ENCODE assay signal across 25 cellular contexts in the genomic region with DNA sequence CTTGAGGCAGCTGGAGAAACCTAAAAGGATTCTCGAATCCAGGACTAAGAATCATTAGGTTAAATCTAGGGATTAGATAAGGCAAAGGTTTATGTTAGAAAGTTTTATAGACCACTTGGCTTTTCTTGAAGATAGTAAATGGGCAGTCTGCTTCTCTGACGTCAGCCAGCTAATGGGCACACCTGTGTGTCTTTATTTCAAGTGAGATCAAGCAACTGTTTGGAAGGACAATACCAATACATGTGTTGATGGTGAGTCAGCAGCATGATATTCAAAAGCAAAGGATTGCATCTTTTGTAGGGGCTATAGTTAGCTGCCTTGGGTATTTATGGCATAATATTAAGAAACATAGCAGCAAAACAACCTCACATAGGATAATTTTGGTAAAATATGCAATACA. TPM values are rescaled to one million over a fixed set of nuclear protein-coding genes. Genes with fewer than 3 reads are reported as not detected.
DNase-seq lines count a peak whose midpoint lies in the region; FAIRE-seq and TF ChIP-seq lines count a peak whose summit lies in the region.
"Had no signal": no experiment of that assay in that cellular context is flagged by ENCODE, and none has a peak within 500 bp of the region (broad histone marks: within the 10 kb centered on the region; RNA-seq: fewer than 3 reads in every experiment).

No MANE protein-coding gene starts in this region.

- TF ChIP-seq CTCF in H1 (IDR thresholded peaks at IDR 0.05; ENCODE audit: control extremely low read depth in 1 of 3, insufficient read depth in 1 of 3, low read depth in 1 of 3, low read length in 3 of 3) (no peak), neural progenitor cell (IDR thresholded peaks at IDR 0.05) (no peak)

- no peak overlapping the region for H4K5ac ChIP-seq in H1 (ENCODE audit: insufficient read length, low read depth, low read length)

- no peaks in the 10 kb centered on the region for H3K36me3 ChIP-seq in H1 (ENCODE audit: control insufficient read depth in 2 of 4, insufficient read depth in 4 of 4, low read length in 3 of 4)
- H3K36me3 ChIP-seq in neural progenitor cell, result no peaks in the 10 kb centered on the region

- H4K20me1 ChIP-seq in H1 (replicated peaks in 1 of 2; ENCODE audit: control insufficient read depth in 1 of 2, insufficient read depth in 2 of 2, low read length in 2 of 2), result no peaks in the 10 kb centered on the region
- H4K20me1 ChIP-seq in neural progenitor cell (ENCODE audit: low read depth), result no peaks in the 10 kb centered on the region

- H3K9ac ChIP-seq in H1 (replicated peaks in 1 of 4; ENCODE audit: extremely low read depth in 1 of 4, low read depth in 3 of 4, low read length in 3 of 4) (no peak overlapping the region), neural progenitor cell (no peak overlapping the region)

- H2AFZ ChIP-seq in H1 (ENCODE audit: low read length) (peak overlapping the region; percentile 62; the same call in 1 of the 2 replicates), neural progenitor cell (replicated peaks) (peak overlapping the region; percentile 53)

- H2BK120ac ChIP-seq in H1 (replicated peaks; ENCODE audit: low read depth, low read length), result no peak overlapping the region

- H3F3A ChIP-seq in neural progenitor cell (ENCODE audit: low read depth), result no peaks in the 10 kb centered on the region

- TF ChIP-seq EP300 in H1 (IDR thresholded peaks at IDR 0.05; ENCODE audit: borderline replicate concordance in 1 of 2, low read depth in 2 of 2, low read length in 2 of 2), result no peak

- H2BK5ac ChIP-seq in H1 (ENCODE audit: low read depth, low read length), result no peak overlapping the region

- H3K79me1 ChIP-seq in H1 (ENCODE audit: low read depth, low read length), result no peaks in the 10 kb centered on the region

- CTCF ChIA-PET in H1 (lab: Charles Lee; ENCODE audit: partially characterized antibody), result no interaction called here

- no peak overlapping the region for H3K27ac Mint-ChIP-seq in neural progenitor cell
- H3K27ac Mint-ChIP-seq: CD8-positive, alpha-beta memory T cell; HFFc6 had no signal

- no peak overlapping the region for H3K4ac ChIP-seq in H1 (replicated peaks; ENCODE audit: insufficient read length, low read depth, low read length)

- no peak overlapping the region for H2BK20ac ChIP-seq in H1 (ENCODE audit: low read length)

- no peak overlapping the region for H2BK12ac ChIP-seq in H1 (ENCODE audit: low read depth, low read length)

- no peak overlapping the region for H3K4me2 ChIP-seq in H1 (ENCODE audit: insufficient read depth in 1 of 2, low read depth in 2 of 2, low read length in 2 of 2)
- H3K4me2 ChIP-seq in neural progenitor cell, result no peak overlapping the region

- WGBS in H1 (ENCODE audit: extremely low coverage in 1 of 2, insufficient coverage in 1 of 2, insufficient read length in 1 of 2, insufficient replicate concordance in 2 of 2, low coverage in 1 of 2, low lambda C conversion rate in 2 of 2, missing lambda C conversion rate in 1 of 2), 2 experiments, result 47% methylated on average over 2 of the region's 2 CpGs; no CpG with 5 or more reads in 1 of the 2 experiments

- H3K23me2 ChIP-seq in H1 (ENCODE audit: low read depth, low read length), result no peaks in the 10 kb centered on the region

- H3K4me3 ChIP-seq in H1 (ENCODE audit: extremely low read depth in 1 of 4, insufficient read depth in 2 of 4, low read depth in 3 of 4, low read length in 4 of 4), result no peak overlapping the region
- no peak overlapping the region for H3K4me3 ChIP-seq in neural progenitor cell

- no peak overlapping the region for H2AK5ac ChIP-seq in H1 (ENCODE audit: low read depth, low read length)

- H3K9me3 ChIP-seq in H1 (ENCODE audit: insufficient read depth in 2 of 2, low read depth in 1 of 2, low read length in 1 of 2), result no peaks in the 10 kb centered on the region
- H3K9me3 ChIP-seq in neural progenitor cell (ENCODE audit: low read depth), result no peaks in the 10 kb centered on the region

- no peak overlapping the region for H3K18ac ChIP-seq in H1 (ENCODE audit: extremely low read depth, low read length)

- peaks cover 0 to 3% (median 0%) of the 10 kb centered on the region in 4 experiments; a peak in 1 of 7 replicates for H3K4me1 ChIP-seq in H1 (replicated peaks in 1 of 4; ENCODE audit: control insufficient read depth in 3 of 4, insufficient read depth in 4 of 4, low read length in 3 of 4)
- H3K4me1 ChIP-seq in neural progenitor cell, result peaks cover 12% of the 10 kb centered on the region

- H3K79me2 ChIP-seq in H1 (ENCODE audit: control insufficient read depth in 1 of 2, insufficient read depth in 2 of 2, low read length in 2 of 2) (no peaks in the 10 kb centered on the region), neural progenitor cell (ENCODE audit: low read depth) (no peaks in the 10 kb centered on the region)

- peaks cover 3% of the 10 kb centered on the region for H3K27me3 Mint-ChIP-seq in neural progenitor cell (ENCODE audit: insufficient read depth, low read depth)

- no peak for TF ChIP-seq RAD21 in H1 (IDR thresholded peaks at IDR 0.05 in 1 of 2, conservative IDR thresholded peaks at IDR 0.05 in 1 of 2; ENCODE audit: low read depth in 2 of 2, low read length in 2 of 2)

- no peak overlapping the region for H4K91ac ChIP-seq in H1 (replicated peaks; ENCODE audit: insufficient read length, low read length)

- no peaks in the 10 kb centered on the region for H3K27me3 ChIP-seq in H1 (replicated peaks in 1 of 4; ENCODE audit: control insufficient read depth in 3 of 4, extremely low read depth in 1 of 4, insufficient read depth in 3 of 4, low read length in 3 of 4)
- no peaks in the 10 kb centered on the region for H3K27me3 ChIP-seq in neural progenitor cell

- DNase-seq in DMS53 treated with DMSO at 0.1 percent for 48 hours (lab: John Stamatoyannopoulos, UW; ENCODE audit: unreplicated experiment) (peak; percentile 19), NCI-H1930 (lab: John Stamatoyannopoulos, UW) (peak; percentile 50 to 74), H1 (ENCODE audit: low read depth in 1 of 2, low spot score in 2 of 2) (no peak), neural progenitor cell (ENCODE audit: low spot score) (no peak), T-helper 2 cell (no peak)
- DNase-seq in activated CD8-positive, alpha-beta memory T cell treated with anti-CD3 and anti-CD28 coated beads for 24 hours, result no peak
- DNase-seq in stimulated activated CD4-positive, alpha-beta T cell treated with anti-CD3 and anti-CD28 coated beads, Interleukin-4, amount 100 ng/mL, for 4 hours, result no peak
- DNase-seq: AML-193; C1 segment of cervical spinal cord; Calu3; CD8-positive, alpha-beta memory T cell; EL; H7; HFFc6; KG1; NCI-H1105; NCI-H2081; NCI-H2171; NCI-H345; NCI-H526; PC-3; SHP77 had no signal

- no peak overlapping the region for H3K56ac ChIP-seq in H1 (replicated peaks; ENCODE audit: insufficient read length, low read depth, low read length)

- peaks cover 4% of the 10 kb centered on the region for H3K9me3 Mint-ChIP-seq in neural progenitor cell
- H3K9me3 Mint-ChIP-seq: CD8-positive, alpha-beta memory T cell; HFFc6 had no signal

- TF ChIP-seq POLR2A in H1 (IDR thresholded peaks at IDR 0.05; ENCODE audit: control extremely low read depth in 1 of 2, low read depth in 2 of 2, low read length in 2 of 2), result no peak

- no peak overlapping the region for H3K14ac ChIP-seq in H1 (ENCODE audit: insufficient read length)

- no peak overlapping the region for H3K4me3 Mint-ChIP-seq in neural progenitor cell
- H3K4me3 Mint-ChIP-seq: CD8-positive, alpha-beta memory T cell; HFFc6 had no signal

- no peak overlapping the region for H2BK15ac ChIP-seq in H1 (ENCODE audit: low read length)

- POLR2A ChIA-PET in H1 (lab: Charles Lee; ENCODE audit: partially characterized antibody), result no interaction called here

- H3K4me1 Mint-ChIP-seq in neural progenitor cell, result peaks cover 20% of the 10 kb centered on the region
- H3K4me1 Mint-ChIP-seq: CD8-positive, alpha-beta memory T cell had no signal

- no peaks in the 10 kb centered on the region for H3K36me3 Mint-ChIP-seq in neural progenitor cell
- H3K36me3 Mint-ChIP-seq: CD8-positive, alpha-beta memory T cell had no signal

- no peak overlapping the region for H3K23ac ChIP-seq in H1 (ENCODE audit: insufficient read length)

- FAIRE-seq in H1 (lab: Jason Lieb, UNC), result peak; percentile 52
- FAIRE-seq: GM19239 had no signal

- H3K27ac ChIP-seq in H1 (ENCODE audit: low read depth, low read length), result no peak overlapping the region
- H3K27ac ChIP-seq in neural progenitor cell, result no peak overlapping the region
- H3K27ac ChIP-seq: HL-60 had no signal

- H4K8ac ChIP-seq in H1 (ENCODE audit: extremely low read depth, insufficient read depth, low read length), result no peak overlapping the region

TF ChIP-seq in H1, 55 proteins besides CTCF, POLR2A, EP300 and RAD21:
- TF ChIP-seq CHD1 (IDR thresholded peaks at IDR 0.05; ENCODE audit: low read depth, low read length) (no peak), JUN (IDR thresholded peaks at IDR 0.05; ENCODE audit: low read depth, low read length) (no peak), SIN3A (conservative IDR thresholded peaks at IDR 0.05 in 1 of 2, IDR thresholded peaks at IDR 0.05 in 1 of 2; ENCODE audit: low read depth in 1 of 2, low read length in 2 of 2) (no peak), CBX5 (IDR thresholded peaks at IDR 0.05; ENCODE audit: low read depth, low read length) (no peak), ASH2L (IDR thresholded peaks at IDR 0.05; ENCODE audit: low read length) (no peak)
- TF ChIP-seq, protein P1, sequence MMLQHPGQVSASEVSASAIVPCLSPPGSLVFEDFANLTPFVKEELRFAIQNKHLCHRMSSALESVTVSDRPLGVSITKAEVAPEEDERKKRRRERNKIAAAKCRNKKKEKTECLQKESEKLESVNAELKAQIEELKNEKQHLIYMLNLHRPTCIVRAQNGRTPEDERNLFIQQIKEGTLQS (IDR thresholded peaks at IDR 0.05; ENCODE audit: insufficient read depth, low read depth, low read length), result no peak

RNA-seq across cellular contexts. Expression of a gene that starts 46.5 kb away (rescaled TPM):
- 18.5 and 18.6 TPM in 2 replicates for total RNA-seq in H1 (2021; fragmentation: NEBNext Ultra II Directional; extraction: Animal tissue kit (Norgen Biotek cat#: 25700))
- 65.9 and 78.4 TPM in 2 replicates for polyA plus RNA-seq in H1 (2011; rRNA removed)
- 51.7 TPM for polyA plus RNA-seq in H1 (2011; cell fraction: cytosol; rRNA removed)
- polyA plus RNA-seq in H1 (2011; cell fraction: nucleus; rRNA removed), result 77.5 TPM
- polyA plus RNA-seq in H1 (2012, experiment 1 of 2), result 28.9 to 41.5 TPM (median 39.6 TPM) in 4 replicates
- polyA plus RNA-seq in H1 (2012, experiment 2 of 2), result 3.5 TPM
- polyA plus RNA-seq in H1 (2013, experiment 1 of 2), result 105 TPM
- 106 TPM for polyA plus RNA-seq in H1 (2013, experiment 2 of 2)
- polyA minus RNA-seq in H1 (2011; rRNA and poly(A)+ RNA removed), result 208 and 277 TPM in 2 replicates
- 59.8 TPM for polyA minus RNA-seq in H1 (2011; cell fraction: cytosol; rRNA and poly(A)+ RNA removed)
- polyA minus RNA-seq in H1 (2011; cell fraction: nucleus; rRNA and poly(A)+ RNA removed), result 163 TPM
- 2.8 and 4.1 TPM in 2 replicates for total RNA-seq in neural progenitor cell (ENCODE audit: low replicate concordance)
- total RNA-seq: HT-29 had no signal
- polyA plus RNA-seq: CD8-positive, alpha-beta memory T cell had no signal

Comparison
In these comparisons a context has a peak if more than half of its experiments do, and no peak if none do; other contexts are left out.
1. DNase-seq: peak in DMS53 treated with DMSO at 0.1 percent for 48 hours (single experiment) and NCI-H1930 (2 of 2); none in H1 (0 of 2), neural progenitor cell (single experiment), T-helper 2 cell (0 of 5), activated CD8-positive, alpha-beta memory T cell treated with anti-CD3 and anti-CD28 coated beads for 24 hours (single experiment) and stimulated activated CD4-positive, alpha-beta T cell treated with anti-CD3 and anti-CD28 coated beads, Interleukin-4, amount 100 ng/mL, for 4 hours (0 of 2).